Comparison of ENCODE assay signal across 17 cellular contexts in genomic region chr6:97462031-97462430, GRCh38.
"Had no signal": no experiment of that assay in that cellular context is flagged by ENCODE, and none has a peak within 500 bp of the region (broad histone marks: within the 10 kb centered on the region; RNA-seq: fewer than 3 reads in every experiment).

No MANE protein-coding gene starts in this region.

- H3K36me3 Mint-ChIP-seq: naive thymus-derived CD8-positive, alpha-beta T cell had no signal

- H3K27ac Mint-ChIP-seq: naive thymus-derived CD8-positive, alpha-beta T cell had no signal

- H3K27ac ChIP-seq: foreskin keratinocyte, heart left ventricle, tibial artery, upper lobe of right lung, vagina had no signal

- H3K4me1 ChIP-seq: foreskin keratinocyte, heart left ventricle, tibial artery, upper lobe of right lung, vagina had no signal

- H3K27me3 ChIP-seq: tibial artery, upper lobe of right lung, vagina had no signal

- H3K9me3 ChIP-seq: heart left ventricle, tibial artery, upper lobe of right lung, vagina had no signal

- ATAC-seq: esophagus mucosa; foreskin keratinocyte; heart left ventricle; left colon; naive thymus-derived CD8-positive, alpha-beta T cell; right cardiac atrium; stimulated activated naive CD8-positive, alpha-beta T cell treated with anti-CD3 and anti-CD28 coated beads, Interleukin-15, Interleukin-2, amounts not matched to agents 100 U/mL and 50 U/mL, for 24 hours; upper lobe of right lung had no signal

- H3K4me1 Mint-ChIP-seq: naive thymus-derived CD8-positive, alpha-beta T cell had no signal

- H3K4me3 ChIP-seq: heart left ventricle, smooth muscle cell, tibial artery, upper lobe of right lung, vagina had no signal

- DNase-seq: effector memory CD4-positive, alpha-beta T cell; foreskin keratinocyte; heart left ventricle; hippocampal formation; left colon; mesendoderm; naive thymus-derived CD8-positive, alpha-beta T cell; posterior cingulate gyrus; right cardiac atrium; stimulated activated CD4-positive, alpha-beta T cell treated with anti-CD3 and anti-CD28 coated beads, Interleukin-2, amount 100 ng/mL, for 48 hours; stimulated activated naive CD8-positive, alpha-beta T cell treated with anti-CD3 and anti-CD28 coated beads, Interleukin-15, Interleukin-2, amounts not matched to agents 100 U/mL and 50 U/mL, for 24 hours; tibial artery; upper lobe of right lung had no signal

- H3K36me3 ChIP-seq: heart left ventricle, tibial artery, upper lobe of right lung, vagina had no signal

- H3K9me3 Mint-ChIP-seq: naive thymus-derived CD8-positive, alpha-beta T cell; neural crest cell had no signal

- H3K4me3 Mint-ChIP-seq: naive thymus-derived CD8-positive, alpha-beta T cell; neural crest cell had no signal
